21 cellular contexts compared by ENCODE assay signal in the genomic region with DNA sequence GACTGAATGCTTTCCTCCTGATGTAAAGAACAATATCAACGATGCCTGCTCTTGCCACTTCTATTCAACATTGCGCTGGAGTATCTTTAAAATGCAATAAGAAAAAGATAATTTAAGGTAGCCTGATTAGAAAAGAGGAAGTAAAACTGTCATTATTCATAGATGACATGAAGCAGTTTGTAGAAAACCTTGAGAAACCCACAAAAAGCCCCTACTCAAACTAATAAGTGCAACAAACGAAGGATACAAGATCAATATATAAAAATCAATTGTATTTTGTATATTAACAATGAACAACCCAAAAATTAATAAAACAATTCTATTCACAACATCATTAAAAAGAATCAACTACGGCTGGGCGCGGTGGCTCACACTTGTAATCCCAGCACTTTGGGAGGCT.
DNase-seq lines count a peak whose midpoint lies in the region; ATAC-seq and TF ChIP-seq lines count a peak whose summit lies in the region.
"Had no signal": no experiment of that assay in that cellular context is flagged by ENCODE, and none has a peak within 500 bp of the region (broad histone marks: within the 10 kb centered on the region; RNA-seq: fewer than 3 reads in every experiment).

No MANE protein-coding gene starts in this region.

- DNase-seq in GM06990 (ENCODE audit: extremely low read depth, insufficient read length) (peak; percentile 20), MV-4-11 (lab: John Stamatoyannopoulos, UW) (peak; percentile 17), activated B cell treated with CpG ODN at 0.5 μM for 24 hours (no peak), DMS79 (lab: John Stamatoyannopoulos, UW) (no peak)
- DNase-seq: CD8-positive, alpha-beta memory T cell; GDM1; NCI-H1092; NCI-H1436; NCI-H2029; NCI-H2227 treated with DMSO at 0.1 percent for 48 hours; NCI-H510A; NK-92 treated with Interleukin-12 subunit alpha and Interleukin-12 subunit beta, amount 100 ng/mL, for 24 hours; PC-9; RPMI8226; SHP77; SK-N-SH had no signal

- CTCF ChIA-PET in activated B cell treated with CpG ODN at 0.5 μM for 24 hours (lab: Charles Lee) = no interaction called here

- no peak overlapping the region for H3K27ac Mint-ChIP-seq in activated B cell treated with CpG ODN at 0.5 μM for 24 hours
- H3K27ac Mint-ChIP-seq: GM23338 had no signal

- intact Hi-C loops in activated B cell treated with CpG ODN at 0.5 μM for 24 hours (cut with micrococcal nuclease) = no loop called here

- H3K4me3 ChIP-seq in GM06990 (replicated peaks; ENCODE audit: low read depth, low read length) = no peak overlapping the region
- H3K4me3 ChIP-seq: GM23338, HAP-1, PC-9 had no signal

- H3K36me3 Mint-ChIP-seq in activated B cell treated with CpG ODN at 0.5 μM for 24 hours (ENCODE audit: low read depth) = no peaks in the 10 kb centered on the region

- H3K4me1 Mint-ChIP-seq in activated B cell treated with CpG ODN at 0.5 μM for 24 hours = peaks cover 7% of the 10 kb centered on the region
- H3K4me1 Mint-ChIP-seq: CD8-positive, alpha-beta memory T cell had no signal

- ATAC-seq in GM18861 (IDR thresholded peaks at IDR 0.05; ENCODE audit: unreplicated experiment) (peak; percentile 44), activated B cell treated with CpG ODN at 0.5 μM for 24 hours (ENCODE audit: low read depth) (peak; percentile 25), GM18870 (IDR thresholded peaks at IDR 0.05; ENCODE audit: unreplicated experiment) (no peak), GM21717 (IDR thresholded peaks at IDR 0.05; ENCODE audit: unreplicated experiment) (no peak)
- ATAC-seq: GM23338 had no signal

- H3K9me3 Mint-ChIP-seq in activated B cell treated with CpG ODN at 0.5 μM for 24 hours = peaks cover 9% of the 10 kb centered on the region
- H3K9me3 Mint-ChIP-seq: GM23338 had no signal

- POLR2A ChIA-PET in activated B cell treated with CpG ODN at 0.5 μM for 24 hours (lab: Charles Lee) = no interaction called here

- H3K27me3 ChIP-seq in GM06990 (replicated peaks; ENCODE audit: control insufficient read depth, insufficient read depth, low read length) = no peaks in the 10 kb centered on the region

- H3K36me3 ChIP-seq in GM06990 (ENCODE audit: control insufficient read depth, insufficient read depth, low read length) = no peaks in the 10 kb centered on the region
- H3K36me3 ChIP-seq: HAP-1 had no signal

- TF ChIP-seq CTCF in GM06990 (IDR thresholded peaks at IDR 0.05; ENCODE audit: insufficient read depth, low read length, poor library complexity, severe bottlenecking) (no peak), activated B cell treated with CpG ODN at 0.5 μM for 24 hours (IDR thresholded peaks at IDR 0.05) (no peak)

- no peak overlapping the region for H3K4me3 Mint-ChIP-seq in activated B cell treated with CpG ODN at 0.5 μM for 24 hours
- H3K4me3 Mint-ChIP-seq: CD8-positive, alpha-beta memory T cell; GM23338 had no signal

- H3K27me3 Mint-ChIP-seq in activated B cell treated with CpG ODN at 0.5 μM for 24 hours = no peaks in the 10 kb centered on the region
- H3K27me3 Mint-ChIP-seq: CD8-positive, alpha-beta memory T cell had no signal

Comparison
In these comparisons a context has a peak if more than half of its experiments do, and no peak if none do; other contexts are left out.
1. DNase-seq: peak in GM06990 (single experiment) and MV-4-11 (single experiment); none in activated B cell treated with CpG ODN at 0.5 μM for 24 hours (single experiment) and DMS79 (single experiment).
2. ATAC-seq: peak in GM18861 (single experiment) and activated B cell treated with CpG ODN at 0.5 μM for 24 hours (single experiment); none in GM18870 (single experiment) and GM21717 (single experiment).